In genomic region chr17:82458130-82458884, GRCh38 we compare ENCODE assay signal across 8 cellular contexts. TPM values are rescaled to one million over a fixed set of nuclear protein-coding genes. Genes with fewer than 3 reads are reported as not detected.
DNase-seq lines count a peak whose midpoint lies in the region; ATAC-seq lines count a peak whose summit lies in the region.

Gene NARF (plus strand): TSS chr17:82458741. CDS start chr17:82458804, 63 bp downstream.

- peak within 1 kb of the TSS; percentile 86 to 96 (median 87) for H3K4me3 Mint-ChIP-seq in IgD-negative memory B cell

- no peaks in the 10 kb centered on the region for H3K36me3 Mint-ChIP-seq in IgD-negative memory B cell

- peak; percentile 97 for DNase-seq in DMS 273 treated with DMSO at 0.1 percent for 48 hours (lab: John Stamatoyannopoulos, UW)
- peak; percentile 75 for DNase-seq in OCI-M2 (lab: John Stamatoyannopoulos, UW; ENCODE audit: unreplicated experiment)
- DNase-seq in activated T-cell treated with anti-CD3 and anti-CD28 coated beads for 4 hours: peak; percentile 89
- peak; percentile 95 for DNase-seq in epithelial cell of prostate (ENCODE audit: low read depth, low spot score)
- peak; percentile 98 for DNase-seq in mucosa of gallbladder (ENCODE audit: low spot score)
- peak; percentile 88 to 94 for DNase-seq in stimulated activated CD8-positive, alpha-beta memory T cell treated with anti-CD3 and anti-CD28 coated beads, Interleukin-4, amount 100 ng/mL, for 4 hours (ENCODE audit: low read depth in 2 of 2, low spot score in 1 of 2)

- H3K9me3 Mint-ChIP-seq in IgD-negative memory B cell: no peaks in the 10 kb centered on the region

- H3K27ac ChIP-seq in epithelial cell of prostate: peak within 1 kb of the TSS; percentile 98

- no peaks in the 10 kb centered on the region for H3K27me3 Mint-ChIP-seq in IgD-negative memory B cell

- ATAC-seq in GM21529 (IDR thresholded peaks at IDR 0.05; ENCODE audit: unreplicated experiment): peak; percentile 91

- H3K27ac Mint-ChIP-seq in IgD-negative memory B cell: peak within 1 kb of the TSS; percentile 87 to 94 (median 93)

- peaks cover 13 to 17% (median 15%) of the 10 kb centered on the region in 3 donors for H3K4me1 Mint-ChIP-seq in IgD-negative memory B cell

RNA-seq across cellular contexts. Expression of gene NARF, which starts in this region (rescaled TPM):
- polyA plus RNA-seq in IgD-negative memory B cell: 76.2 TPM
- total RNA-seq in mucosa of gallbladder: 80.0 TPM

Comparison
In these comparisons a context has a peak if more than half of its experiments do, and no peak if none do; other contexts are left out.
1. Peak in every context shown above with its lines: DNase-seq, ATAC-seq and H3K27ac ChIP-seq.